Comparison of ENCODE assay signal across 9 cellular contexts in the genomic region with DNA sequence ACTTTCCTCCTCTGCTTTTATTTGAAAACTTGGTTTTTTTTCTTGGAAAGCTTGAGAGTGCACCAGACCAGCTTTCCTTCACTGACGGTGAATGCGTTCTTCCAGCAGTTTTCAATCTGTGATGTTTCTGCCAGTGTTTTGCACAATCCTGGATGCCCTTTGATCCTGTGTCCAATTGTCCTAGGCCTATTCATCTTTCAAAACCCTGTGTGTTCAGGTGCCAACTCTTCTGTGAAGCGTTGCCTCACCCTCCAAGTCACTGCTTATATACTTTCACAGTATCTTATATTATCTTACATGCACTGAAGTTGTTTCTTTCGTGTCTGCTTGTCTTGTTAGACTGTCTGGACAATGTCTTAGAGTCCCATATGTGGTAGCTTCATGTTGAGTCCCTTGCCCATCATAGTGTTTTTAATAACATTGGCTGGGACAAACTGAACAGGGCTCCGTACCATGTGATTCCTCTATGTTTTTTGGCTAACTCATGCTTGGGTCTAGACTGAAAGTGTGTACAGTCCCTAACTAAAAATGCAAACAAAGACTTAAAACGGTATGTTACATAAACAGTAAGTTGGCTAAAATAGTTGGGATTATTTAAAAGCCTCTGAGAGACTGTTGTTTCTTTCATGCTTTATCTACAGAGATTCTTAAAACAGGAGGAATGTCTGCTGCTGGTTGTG. TPM values are rescaled to one million over a fixed set of nuclear protein-coding genes. Genes with fewer than 3 reads are reported as not detected.
DNase-seq lines count a peak whose midpoint lies in the region; TF ChIP-seq lines count a peak whose summit lies in the region.
"Had no signal": no experiment of that assay in that cellular context is flagged by ENCODE, and none has a peak within 500 bp of the region (broad histone marks: within the 10 kb centered on the region; RNA-seq: fewer than 3 reads in every experiment).

No MANE protein-coding gene starts in this region.

- H3K27ac ChIP-seq in parathyroid adenoma: peak overlapping the region; percentile 94

- peak overlapping the region; percentile 5 for H2AFZ ChIP-seq in parathyroid adenoma

- peak overlapping the region; percentile 78 for H3K4me2 ChIP-seq in parathyroid adenoma (ENCODE audit: low read length)

- peak overlapping the region; percentile 98 for H3K4me3 ChIP-seq in parathyroid adenoma (ENCODE audit: low read depth, low read length)

- H3K27me3 ChIP-seq in parathyroid adenoma (ENCODE audit: control insufficient read depth, insufficient read depth, low read length): no peaks in the 10 kb centered on the region

- no peaks in the 10 kb centered on the region for H3K9me3 ChIP-seq in parathyroid adenoma (ENCODE audit: control insufficient read depth, low read length)

- TF ChIP-seq CTCF in parathyroid adenoma (IDR thresholded peaks at IDR 0.05): no peak

- H3K9ac ChIP-seq in parathyroid adenoma: no peak overlapping the region

- peaks cover 48% of the 10 kb centered on the region for H3K79me2 ChIP-seq in parathyroid adenoma

- peaks cover 21% of the 10 kb centered on the region for H3K4me1 ChIP-seq in parathyroid adenoma

- peaks cover 13% of the 10 kb centered on the region for H3K36me3 ChIP-seq in parathyroid adenoma (ENCODE audit: control insufficient read depth, insufficient read depth, low read length)

- DNase-seq in EH (ENCODE audit: low read depth) (peak; percentile 39), SW480 (ENCODE audit: low spot score) (peak; percentile 25), globus pallidus (ENCODE audit: low spot score) (peak; percentile 49), foreskin melanocyte (no peak), ureter (ENCODE audit: low spot score) (no peak)
- no peak for DNase-seq in activated naive CD4-positive, alpha-beta T cell treated with Interleukin-2 at 50 U/mL for 16 hours
- no peak for DNase-seq in activated T-cell treated with anti-CD3 and anti-CD28 coated beads, Interleukin-2, amount 50 U/mL, for 1 hour
- DNase-seq: MV-4-11 had no signal

RNA-seq across cellular contexts. Expression of gene RNF217, which starts 2.0 kb away (rescaled TPM):
- 26.5 TPM for total RNA-seq in ureter

Comparison
In these comparisons a context has a peak if more than half of its experiments do, and no peak if none do; other contexts are left out.
1. DNase-seq: peak in EH (single experiment), SW480 (single experiment) and globus pallidus (single experiment); none in foreskin melanocyte (single experiment), activated naive CD4-positive, alpha-beta T cell treated with Interleukin-2 at 50 U/mL for 16 hours (single experiment), activated T-cell treated with anti-CD3 and anti-CD28 coated beads, Interleukin-2, amount 50 U/mL, for 1 hour (single experiment) and ureter (single experiment).